In the genomic region with DNA sequence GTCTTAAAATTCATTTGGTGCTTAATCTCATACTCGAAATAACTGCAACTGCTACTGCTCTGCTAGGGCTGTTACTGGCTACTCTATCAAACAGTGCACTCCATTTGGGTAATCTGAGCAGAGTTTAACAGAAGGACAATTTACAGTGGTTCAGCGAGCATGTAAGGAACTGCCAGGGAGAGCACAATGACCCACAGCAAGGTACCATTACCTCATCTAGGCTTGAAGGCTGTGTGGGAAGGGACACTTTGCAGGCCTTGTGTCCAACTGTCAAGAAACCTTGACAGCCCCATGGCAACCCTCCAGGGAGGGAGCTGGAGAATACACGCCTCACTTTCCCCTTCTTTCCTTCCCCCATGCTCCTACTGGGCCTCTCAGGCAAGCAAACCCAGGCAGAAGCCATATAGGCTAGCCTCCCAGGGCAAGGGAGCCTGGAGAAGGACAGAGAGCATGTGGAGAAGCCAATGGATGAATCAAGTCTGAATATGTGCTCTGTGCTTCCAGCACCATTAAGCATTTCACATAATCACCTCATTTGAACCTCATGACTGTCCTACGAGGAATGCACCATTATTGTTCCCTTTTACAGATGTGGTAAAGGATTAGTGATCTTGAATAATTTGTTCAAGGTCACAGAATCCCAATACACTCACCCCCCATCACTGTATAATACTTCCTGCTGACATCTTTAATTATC, we compare ENCODE assay signal across 18 cellular contexts. TPM values are rescaled to one million over a fixed set of nuclear protein-coding genes. Genes with fewer than 3 reads are reported as not detected.
DNase-seq lines count a peak whose midpoint lies in the region; ATAC-seq and TF ChIP-seq lines count a peak whose summit lies in the region.
"Had no signal": no experiment of that assay in that cellular context is flagged by ENCODE, and none has a peak within 500 bp of the region (broad histone marks: within the 10 kb centered on the region; RNA-seq: fewer than 3 reads in every experiment).

No MANE protein-coding gene starts in this region.

- CTCF ChIA-PET in BJ (lab: Yijun Ruan, JAX): no interaction called here

- no peaks in the 10 kb centered on the region for H3K36me3 ChIP-seq in BJ (ENCODE audit: control insufficient read depth, insufficient read depth, low read length)
- H3K36me3 ChIP-seq: ascending aorta, pancreas, tibial artery had no signal

- H3K27me3 ChIP-seq in BJ (ENCODE audit: control insufficient read depth, insufficient read depth, low read length): no peaks in the 10 kb centered on the region
- H3K27me3 ChIP-seq: ascending aorta, pancreas, tibial artery had no signal

- POLR2A ChIA-PET in BJ (lab: Charles Lee): no interaction called here

- ATAC-seq in activated naive CD4-positive, alpha-beta T cell treated with anti-CD3 and anti-CD28 coated beads, Interleukin-2, amount 50 U/mL, for 72 hours: no peak
- ATAC-seq in HG03135 (IDR thresholded peaks at IDR 0.05; ENCODE audit: unreplicated experiment): no peak
- ATAC-seq in activated CD4-positive, CD25-positive, alpha-beta regulatory T cell treated with anti-CD3 and anti-CD28 coated beads, Interleukin-2, amount 50 U/mL, for 24 hours: no peak
- ATAC-seq: pancreas, PC-3 had no signal

- H3K36me3 Mint-ChIP-seq in activated naive CD4-positive, alpha-beta T cell treated with anti-CD3 and anti-CD28 coated beads, Interleukin-2, amount 50 U/mL, for 72 hours: no peaks in the 10 kb centered on the region
- H3K36me3 Mint-ChIP-seq: activated CD4-positive, alpha-beta memory T cell treated with anti-CD3 and anti-CD28 coated beads for 36 hours had no signal

- DNase-seq in BJ (ENCODE audit: low read depth): peak; percentile 1
- DNase-seq in Daoy (ENCODE audit: low read depth): peak; percentile 14
- no peak for DNase-seq in activated naive CD4-positive, alpha-beta T cell treated with anti-CD3 and anti-CD28 coated beads, Interleukin-2, amount 50 U/mL, for 72 hours (ENCODE audit: low spot score in 2 of 2)
- DNase-seq in left kidney (ENCODE audit: low read depth, low spot score): peak; percentile 51
- DNase-seq in C1 segment of cervical spinal cord (lab: John Stamatoyannopoulos, UW): no peak
- DNase-seq: activated CD4-positive, alpha-beta memory T cell treated with anti-CD3 and anti-CD28 coated beads for 36 hours; activated T-cell treated with anti-CD3 and anti-CD28 coated beads, Interleukin-2, amount 50 U/mL, for 48 hours; erythroblast; head of caudate nucleus; NCI-H446 treated with DMSO at 0.1 percent for 48 hours; pancreas; PC-3; tibial artery had no signal

- peak overlapping the region; percentile 40 to 93 for H3K27ac Mint-ChIP-seq in activated naive CD4-positive, alpha-beta T cell treated with anti-CD3 and anti-CD28 coated beads, Interleukin-2, amount 50 U/mL, for 72 hours

- H3K9me3 Mint-ChIP-seq in activated naive CD4-positive, alpha-beta T cell treated with anti-CD3 and anti-CD28 coated beads, Interleukin-2, amount 50 U/mL, for 72 hours: peaks cover 0 to 4% of the 10 kb centered on the region in 2 donors
- H3K9me3 Mint-ChIP-seq: activated CD4-positive, alpha-beta memory T cell treated with anti-CD3 and anti-CD28 coated beads for 36 hours had no signal

- no peak for TF ChIP-seq CTCF in BJ (IDR thresholded peaks at IDR 0.05; ENCODE audit: insufficient read depth, low read depth, low read length)

- no peak overlapping the region for H3K4me3 ChIP-seq in BJ (ENCODE audit: low read depth, low read length)
- H3K4me3 ChIP-seq: ascending aorta, pancreas, SK-N-MC, smooth muscle cell, tibial artery had no signal

RNA-seq across cellular contexts. Expression of a gene that starts 49.9 kb away (rescaled TPM):
- 2.0 and 3.8 TPM in 2 replicates for polyA plus RNA-seq in BJ (2011; rRNA removed)
- polyA minus RNA-seq in BJ (2011; rRNA and poly(A)+ RNA removed): 3.4 and 3.5 TPM in 2 replicates
- total RNA-seq in Daoy (2014; rRNA removed; shearing (Covaris generic)): 12.3 and 12.5 TPM in 2 replicates
- total RNA-seq in activated naive CD4-positive, alpha-beta T cell treated with anti-CD3 and anti-CD28 coated beads, Interleukin-2, amount 50 U/mL, for 72 hours: 10 to 100 TPM; 16.4 to 30.4 TPM

Comparison
In these comparisons a context has a peak if more than half of its experiments do, and no peak if none do; other contexts are left out.
1. DNase-seq: peak in BJ (single experiment), Daoy (single experiment) and left kidney (single experiment); none in activated naive CD4-positive, alpha-beta T cell treated with anti-CD3 and anti-CD28 coated beads, Interleukin-2, amount 50 U/mL, for 72 hours (0 of 2) and C1 segment of cervical spinal cord (0 of 14).